9 cellular contexts compared by ENCODE assay signal in genomic region chr3:44647771-44648170, GRCh38. TPM values are rescaled to one million over a fixed set of nuclear protein-coding genes. Genes with fewer than 3 reads are reported as not detected.
DNase-seq lines count a peak whose midpoint lies in the region; ATAC-seq and TF ChIP-seq lines count a peak whose summit lies in the region.
"Had no signal": no experiment of that assay in that cellular context is flagged by ENCODE, and none has a peak within 500 bp of the region (broad histone marks: within the 10 kb centered on the region; RNA-seq: fewer than 3 reads in every experiment).

No MANE protein-coding gene starts in this region.

- peaks cover 44% of the 10 kb centered on the region for H3K36me3 Mint-ChIP-seq in CD8-positive, alpha-beta T cell
- H3K36me3 Mint-ChIP-seq in activated naive CD8-positive, alpha-beta T cell = peaks cover 29% of the 10 kb centered on the region
- H3K36me3 Mint-ChIP-seq in naive B cell = peaks cover 14 to 24% of the 10 kb centered on the region in 2 donors

- CTCF ChIA-PET in CD8-positive, alpha-beta T cell (lab: Charles Lee) = no interaction called here

- H3K27me3 ChIP-seq in CD8-positive, alpha-beta T cell (ENCODE audit: insufficient read depth, low read length) = no peaks in the 10 kb centered on the region
- H3K27me3 ChIP-seq in HUES64 (ENCODE audit: insufficient read depth, low read length) (no peaks in the 10 kb centered on the region), colonic mucosa (no peaks in the 10 kb centered on the region)

- POLR2A ChIA-PET in CD8-positive, alpha-beta T cell (lab: Charles Lee) = interaction anchor here (0.6 to 1.3 kb wide), 2 partner anchors 137 to 157 kb away, joined by 3 read pairs; no protein-coding TSS in a partner anchor

- H3K9ac ChIP-seq in HUES64 (ENCODE audit: low read depth, low read length) = no peak overlapping the region
- no peak overlapping the region for H3K9ac ChIP-seq in colonic mucosa (ENCODE audit: low read depth in 2 of 2, low read length in 2 of 2)

- no peak for ATAC-seq in CD8-positive, alpha-beta T cell
- ATAC-seq in naive B cell (ENCODE audit: low read depth in 2 of 2) = no peak
- no peak for ATAC-seq in HG02571 (IDR thresholded peaks at IDR 0.05; ENCODE audit: unreplicated experiment)

- H3K27ac ChIP-seq in CD8-positive, alpha-beta T cell (ENCODE audit: low read depth, low read length) = no peak overlapping the region
- H3K27ac ChIP-seq in HUES64 (ENCODE audit: low read depth, low read length) = no peak overlapping the region
- H3K27ac ChIP-seq in colonic mucosa = no peak overlapping the region

- peaks cover 16% of the 10 kb centered on the region for H3K9me3 ChIP-seq in CD8-positive, alpha-beta T cell (ENCODE audit: low read length)
- H3K9me3 ChIP-seq in HUES64 (ENCODE audit: insufficient read depth, low read depth, low read length) = peaks cover 13% of the 10 kb centered on the region
- H3K9me3 ChIP-seq in colonic mucosa = peaks cover 5% of the 10 kb centered on the region

- 90% methylated on average over 1 of the region's 1 CpG for WGBS in HUES64

- H3K4me3 ChIP-seq in CD8-positive, alpha-beta T cell (ENCODE audit: low read depth, low read length) = no peak overlapping the region
- peak overlapping the region; percentile 94 for H3K4me3 ChIP-seq in HUES64 (ENCODE audit: low read length)
- no peak overlapping the region for H3K4me3 ChIP-seq in colonic mucosa

- H3K27me3 Mint-ChIP-seq in CD8-positive, alpha-beta T cell (ENCODE audit: low read depth) = no peaks in the 10 kb centered on the region
- no peaks in the 10 kb centered on the region for H3K27me3 Mint-ChIP-seq in activated naive CD8-positive, alpha-beta T cell
- H3K27me3 Mint-ChIP-seq in naive B cell = no peaks in the 10 kb centered on the region

- no peak overlapping the region for H3K27ac Mint-ChIP-seq in CD8-positive, alpha-beta T cell
- no peak overlapping the region for H3K27ac Mint-ChIP-seq in activated naive CD8-positive, alpha-beta T cell
- H3K27ac Mint-ChIP-seq in naive B cell = peak overlapping the region; percentile 12 to 96 (median 84)

- H3K9me3 Mint-ChIP-seq in CD8-positive, alpha-beta T cell = peaks cover 36% of the 10 kb centered on the region
- H3K9me3 Mint-ChIP-seq in activated naive CD8-positive, alpha-beta T cell (ENCODE audit: low read depth) = peaks cover 19% of the 10 kb centered on the region
- H3K9me3 Mint-ChIP-seq in naive B cell = peaks cover 0 to 27% (median 19%) of the 10 kb centered on the region in 7 donors

- H3K36me3 ChIP-seq in CD8-positive, alpha-beta T cell (ENCODE audit: insufficient read depth, low read length) = peaks cover under 1% of the 10 kb centered on the region
- H3K36me3 ChIP-seq in HUES64 (ENCODE audit: insufficient read depth, low read length) (peaks cover 38% of the 10 kb centered on the region), colonic mucosa (peaks cover 3% of the 10 kb centered on the region)

- intact Hi-C loops in CD8-positive, alpha-beta T cell (cut with DNase I, micrococcal nuclease) = loop anchor here in 1 of 2 experiments (1.0 kb wide), 1 partner anchor 38 kb away; no protein-coding TSS in a partner anchor
- intact Hi-C loops in colonic mucosa (cut with DNase I) = no loop called here

- peak overlapping the region; percentile 86 for H3K4me3 Mint-ChIP-seq in CD8-positive, alpha-beta T cell
- peak overlapping the region; percentile 89 for H3K4me3 Mint-ChIP-seq in activated naive CD8-positive, alpha-beta T cell
- peak overlapping the region in 7 of 8 donors; percentile 84 to 95 (median 93) for H3K4me3 Mint-ChIP-seq in naive B cell

- no peaks in the 10 kb centered on the region for H3K4me1 ChIP-seq in CD8-positive, alpha-beta T cell (ENCODE audit: insufficient read depth, low read length)
- H3K4me1 ChIP-seq in HUES64 (ENCODE audit: insufficient read depth, low read length) (peaks cover 5% of the 10 kb centered on the region; the same call in 1 of the 2 replicates), colonic mucosa (no peaks in the 10 kb centered on the region)

- DNase-seq in CD8-positive, alpha-beta T cell = no peak
- no peak for DNase-seq in naive B cell
- no peak for DNase-seq in colonic mucosa
- no peak for DNase-seq in NCI-H2107 (lab: John Stamatoyannopoulos, UW)
- DNase-seq in occipital lobe (lab: John Stamatoyannopoulos, UW) = no peak
- DNase-seq: NCI-H1436 treated with DMSO at 0.1 percent for 48 hours had no signal

- peaks cover 23% of the 10 kb centered on the region for H3K4me1 Mint-ChIP-seq in CD8-positive, alpha-beta T cell (ENCODE audit: low read depth)
- peaks cover 22% of the 10 kb centered on the region for H3K4me1 Mint-ChIP-seq in activated naive CD8-positive, alpha-beta T cell (ENCODE audit: low read depth)
- H3K4me1 Mint-ChIP-seq in naive B cell = peaks cover 7 to 29% (median 23%) of the 10 kb centered on the region in 3 donors

- no peak for TF ChIP-seq CTCF in CD8-positive, alpha-beta T cell (IDR thresholded peaks at IDR 0.05)
- TF ChIP-seq CTCF in colonic mucosa (IDR thresholded peaks at IDR 0.05) = no peak

RNA-seq across cellular contexts. Expression of gene ZNF35, which starts 0.8 kb away (rescaled TPM):
- total RNA-seq in CD8-positive, alpha-beta T cell = 1 to 10 TPM; 1.7 to 2.8 TPM
- 14.5 TPM for polyA plus RNA-seq in HUES64 (2013, experiment 1 of 2)
- polyA plus RNA-seq in HUES64 (2013, experiment 2 of 2) = 14.1 TPM
- polyA plus RNA-seq in naive B cell (ENCODE audit: low read depth in 6 of 6) = 1 to 10 TPM; 3.6 to 6.6 (median 5.4) TPM
- total RNA-seq in colonic mucosa = 1 to 10 TPM; 6.6 to 7.4 TPM
- total RNA-seq in occipital lobe = 24.3 TPM

RNA-seq across cellular contexts. Expression of gene ZNF197, which starts 22.9 kb away (rescaled TPM):
- 1 to 10 TPM; 2.9 to 3.5 TPM for total RNA-seq in CD8-positive, alpha-beta T cell
- 16.7 TPM for polyA plus RNA-seq in HUES64 (2013, experiment 1 of 2)
- polyA plus RNA-seq in HUES64 (2013, experiment 2 of 2) = 19.8 TPM
- 1 to 10 TPM; 2.8 to 8.5 (median 4.9) TPM for polyA plus RNA-seq in naive B cell (ENCODE audit: low read depth in 6 of 6)
- 10 to 100 TPM; 10.5 to 13.5 TPM for total RNA-seq in colonic mucosa
- 66.0 TPM for total RNA-seq in occipital lobe

Comparison
In these comparisons a context has a peak if more than half of its experiments do, and no peak if none do; other contexts are left out.
1. H3K27ac Mint-ChIP-seq: peak in naive B cell (6 of 6); none in CD8-positive, alpha-beta T cell (single experiment) and activated naive CD8-positive, alpha-beta T cell (single experiment).
2. Peak in every context shown above with its lines, with median percentiles within 50 percentile points of each other: H3K4me3 Mint-ChIP-seq.